Comparison of ENCODE assay signal across 1 cellular context in the genomic region with DNA sequence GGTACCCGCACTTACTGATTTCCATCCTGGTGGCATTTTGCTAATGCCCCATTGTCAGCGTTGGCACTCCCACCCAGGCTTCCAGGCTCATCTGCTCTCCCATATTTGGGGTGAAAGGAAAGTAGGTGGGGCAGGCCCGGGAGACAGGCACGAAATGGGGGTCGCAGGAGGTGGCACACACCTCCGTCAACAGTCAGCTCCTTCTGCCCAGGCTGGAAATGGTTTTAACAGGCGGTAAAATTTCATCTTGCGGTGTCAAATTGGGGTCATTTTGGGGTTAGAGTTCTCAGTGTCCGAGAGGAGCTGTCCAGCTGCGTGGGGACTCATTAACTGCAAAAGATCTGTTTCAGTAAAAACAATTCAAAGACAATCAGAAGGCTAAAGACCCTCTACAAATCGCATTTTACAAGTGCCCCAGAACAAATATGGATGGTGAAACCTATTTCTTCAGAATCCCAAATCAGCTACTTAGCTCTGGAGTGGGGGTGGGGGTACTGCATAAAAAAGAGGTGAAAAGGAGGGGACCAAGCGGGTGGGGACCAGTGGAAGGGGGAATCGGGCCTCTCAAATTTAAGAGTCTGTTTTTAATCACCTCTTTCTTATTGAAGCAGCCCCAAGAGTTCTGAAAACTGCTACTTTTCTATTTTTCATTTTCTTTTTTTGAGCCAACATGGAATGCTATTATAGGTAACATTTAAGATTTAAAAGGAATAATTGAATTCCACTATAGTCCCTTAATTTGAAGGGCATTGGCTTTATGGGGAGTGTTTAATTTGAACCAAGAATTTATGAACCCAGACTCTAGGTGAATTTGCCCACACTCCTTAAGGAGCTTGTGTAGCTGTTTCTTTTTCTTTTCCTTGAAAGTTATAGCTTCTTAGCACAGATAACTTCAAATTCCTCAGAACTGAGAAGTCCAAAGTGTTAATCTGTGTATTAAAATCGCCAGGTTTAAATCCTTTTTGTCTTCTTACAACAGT.
A peak's percentile ranks its signal among the peaks of the same experiment; 100 is the strongest.
TF ChIP-seq lines count a peak whose summit lies in the region.

No MANE protein-coding gene starts in this region.

TF ChIP-seq in K562, 482 proteins besides CTCF, POLR2A, EP300 and RAD21:
- peak; percentile 36; the same call in 1 of the 2 replicates for TF ChIP-seq SMARCE1 (IDR thresholded peaks at IDR 0.05)
- peak; percentile 45; the same call in 1 of the 2 replicates for TF ChIP-seq NR2C1 (IDR thresholded peaks at IDR 0.05)
- TF ChIP-seq NR2C1 (tag; IDR thresholded peaks at IDR 0.05), result peak; percentile 45; the same call in 1 of the 2 replicates
- no peak for TF ChIP-seq DMBX1 (CRISPR knock-in tag; IDR thresholded peaks at IDR 0.05; ENCODE audit: borderline replicate concordance)
- no peak for TF ChIP-seq ATF7 (IDR thresholded peaks at IDR 0.05)
- peak; percentile 85 for TF ChIP-seq EHMT2 (IDR thresholded peaks at IDR 0.05)
- 0 out of 2 replicates have a peak, but pooled peaks have one; percentile 26 for TF ChIP-seq MIER1 (IDR thresholded peaks at IDR 0.05; ENCODE audit: low read depth)
- TF ChIP-seq NR2C2 (CRISPR knock-in tag; IDR thresholded peaks at IDR 0.05), result no peak
- TF ChIP-seq NR2C2 (tag; IDR thresholded peaks at IDR 0.05), result peak; percentile 75
- TF ChIP-seq, protein P1, sequence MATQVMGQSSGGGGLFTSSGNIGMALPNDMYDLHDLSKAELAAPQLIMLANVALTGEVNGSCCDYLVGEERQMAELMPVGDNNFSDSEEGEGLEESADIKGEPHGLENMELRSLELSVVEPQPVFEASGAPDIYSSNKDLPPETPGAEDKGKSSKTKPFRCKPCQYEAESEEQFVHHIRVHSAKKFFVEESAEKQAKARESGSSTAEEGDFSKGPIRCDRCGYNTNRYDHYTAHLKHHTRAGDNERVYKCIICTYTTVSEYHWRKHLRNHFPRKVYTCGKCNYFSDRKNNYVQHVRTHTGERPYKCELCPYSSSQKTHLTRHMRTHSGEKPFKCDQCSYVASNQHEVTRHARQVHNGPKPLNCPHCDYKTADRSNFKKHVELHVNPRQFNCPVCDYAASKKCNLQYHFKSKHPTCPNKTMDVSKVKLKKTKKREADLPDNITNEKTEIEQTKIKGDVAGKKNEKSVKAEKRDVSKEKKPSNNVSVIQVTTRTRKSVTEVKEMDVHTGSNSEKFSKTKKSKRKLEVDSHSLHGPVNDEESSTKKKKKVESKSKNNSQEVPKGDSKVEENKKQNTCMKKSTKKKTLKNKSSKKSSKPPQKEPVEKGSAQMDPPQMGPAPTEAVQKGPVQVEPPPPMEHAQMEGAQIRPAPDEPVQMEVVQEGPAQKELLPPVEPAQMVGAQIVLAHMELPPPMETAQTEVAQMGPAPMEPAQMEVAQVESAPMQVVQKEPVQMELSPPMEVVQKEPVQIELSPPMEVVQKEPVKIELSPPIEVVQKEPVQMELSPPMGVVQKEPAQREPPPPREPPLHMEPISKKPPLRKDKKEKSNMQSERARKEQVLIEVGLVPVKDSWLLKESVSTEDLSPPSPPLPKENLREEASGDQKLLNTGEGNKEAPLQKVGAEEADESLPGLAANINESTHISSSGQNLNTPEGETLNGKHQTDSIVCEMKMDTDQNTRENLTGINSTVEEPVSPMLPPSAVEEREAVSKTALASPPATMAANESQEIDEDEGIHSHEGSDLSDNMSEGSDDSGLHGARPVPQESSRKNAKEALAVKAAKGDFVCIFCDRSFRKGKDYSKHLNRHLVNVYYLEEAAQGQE (CRISPR knock-in tag; IDR thresholded peaks at IDR 0.05; ENCODE audit: low read depth), result peak; percentile 73
